In genomic region chr10:121306159-121306673, GRCh38 we compare ENCODE assay signal across 29 cellular contexts.
"Had no signal": no experiment of that assay in that cellular context is flagged by ENCODE, and none has a peak within 500 bp of the region (broad histone marks: within the 10 kb centered on the region; RNA-seq: fewer than 3 reads in every experiment).

No MANE protein-coding gene starts in this region.

- H3K27me3 ChIP-seq: adrenal gland, body of pancreas, brain microvascular endothelial cell had no signal

- H3K4me3 ChIP-seq: adrenal gland, body of pancreas, breast epithelium, coronary artery had no signal

- H3K27ac ChIP-seq: adrenal gland, body of pancreas, brain microvascular endothelial cell, breast epithelium, coronary artery, VCaP had no signal

- H3K9me3 ChIP-seq: adrenal gland, body of pancreas, breast epithelium had no signal

- H3K36me3 ChIP-seq: adrenal gland, brain microvascular endothelial cell, breast epithelium had no signal

- H3K4me1 ChIP-seq: adrenal gland, breast epithelium had no signal

- DNase-seq: activated B cell treated with CpG ODN at 0.5 μM for 24 hours; activated CD4-positive, alpha-beta memory T cell treated with anti-CD3 and anti-CD28 coated beads for 36 hours; activated CD4-positive, alpha-beta T cell treated with anti-CD3 and anti-CD28 coated beads for 4 hours; activated CD4-positive, alpha-beta T cell treated with anti-CD3 and anti-CD28 coated beads, Interleukin-2, amount 10 ng/mL, durations not matched to agents 24 days and 14 days; activated CD4-positive, alpha-beta T cell treated with anti-CD3 and anti-CD28 coated beads, Interleukin-2, amount 50 U/mL, for 1 hour; activated CD4-positive, alpha-beta T cell treated with anti-CD3 and anti-CD28 coated beads, Interleukin-2, amount 50 U/mL, for 4 hours; activated CD4-positive, CD25-positive, alpha-beta regulatory T cell treated with anti-CD3 and anti-CD28 coated beads, Interleukin-2, amount 50 U/mL, for 72 hours; activated CD8-positive, alpha-beta memory T cell treated with anti-CD3 and anti-CD28 coated beads, Interleukin-2, amount 50 U/mL, for 4 hours; activated CD8-positive, alpha-beta T cell treated with anti-CD3 and anti-CD28 coated beads for 36 hours; activated effector memory CD4-positive, alpha-beta T cell treated with anti-CD3 and anti-CD28 coated beads, Interleukin-2, amount 50 U/mL, for 16 hours; activated gamma-delta T cell treated with Interleukin-2 at 50 U/mL for 16 hours; activated naive CD4-positive, alpha-beta T cell; activated naive CD4-positive, alpha-beta T cell treated with anti-CD3 and anti-CD28 coated beads for 36 hours; activated naive CD4-positive, alpha-beta T cell treated with anti-CD3 and anti-CD28 coated beads, Interleukin-2, amount 50 U/mL, for 16 hours; activated naive CD8-positive, alpha-beta T cell treated with anti-CD3 and anti-CD28 coated beads for 36 hours; activated T-cell treated with anti-CD3 and anti-CD28 coated beads for 4 hours; activated T-cell treated with anti-CD3 and anti-CD28 coated beads, Interleukin-2, amount 50 U/mL, for 1 hour; activated T-cell treated with anti-CD3 and anti-CD28 coated beads, Interleukin-2, amount 50 U/mL, for 4 hours; activated T-cell treated with anti-CD3 and anti-CD28 coated beads, Interleukin-2, amount 50 U/mL, for 72 hours; adrenal gland; amniotic stem cell; aorta; body of pancreas; brain microvascular endothelial cell; central memory CD4-positive, alpha-beta T cell; T-helper 9 cell had no signal
